ENCODE assay signal across 17 cellular contexts in the genomic region with DNA sequence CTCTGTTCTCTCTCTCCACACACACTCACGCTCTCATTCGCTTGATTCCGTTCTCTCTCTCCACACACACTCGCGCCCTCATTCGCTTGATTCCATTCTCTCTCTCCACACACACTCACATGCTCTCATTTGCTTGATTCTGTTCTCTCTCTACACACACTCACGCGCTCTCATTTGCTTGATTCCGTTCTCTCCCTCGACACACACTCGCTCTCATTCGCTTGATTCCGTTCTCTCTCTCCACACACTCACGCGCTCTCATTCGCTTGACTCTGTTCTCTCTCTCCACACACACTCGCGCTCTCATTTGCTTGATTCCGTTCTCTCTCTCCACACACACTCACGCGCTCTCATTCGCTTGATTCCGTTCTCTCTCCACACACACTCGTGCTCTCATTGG. TPM values are rescaled to one million over a fixed set of nuclear protein-coding genes. Genes with fewer than 3 reads are reported as not detected.
"Had no signal": no experiment of that assay in that cellular context is flagged by ENCODE, and none has a peak within 500 bp of the region (broad histone marks: within the 10 kb centered on the region; RNA-seq: fewer than 3 reads in every experiment).

No MANE protein-coding gene starts in this region.

RNA-seq across cellular contexts. Expression of gene TMPRSS9, which starts 10.2 kb away (rescaled TPM):
- total RNA-seq: activated naive CD4-positive, alpha-beta T cell treated with anti-CD3 and anti-CD28 coated beads for 36 hours; activated naive CD4-positive, alpha-beta T cell treated with anti-CD3 and anti-CD28 coated beads, Interleukin-2, amount 50 U/mL, for 72 hours; activated naive CD8-positive, alpha-beta T cell treated with anti-CD3 and anti-CD28 coated beads for 36 hours; activated T-cell treated with anti-CD3 and anti-CD28 coated beads, Interleukin-2, amount 50 U/mL, for 4 hours; activated T-helper 1 cell treated with anti-CD3 and anti-CD28 coated beads, Interleukin-12 subunit alpha, Interleukin-12 subunit beta, Interleukin-2, Interleukin-4 antibody, amounts not matched to agents 30 ng/mL and 10 ng/mL and 1 ng/mL, durations not matched to agents 14 hours and 24 hours and 36 hours; activated T-helper 17 cell treated with anti-CD3 and anti-CD28 coated beads, Interleukin-2, amount 50 U/mL, for 72 hours; activated T-helper 2 cell treated with anti-CD3 and anti-CD28 coated beads, Interferon-gamma antibody, Interleukin-2, Interleukin-4, amounts not matched to agents 10 μg/mL and 5 μg/mL and 100 μg/mL, durations not matched to agents 14 hours and 24 hours and 36 hours; ascending aorta; body of pancreas; bronchial epithelial cell; cardiac muscle cell; cardiac septum had no signal
- polyA plus RNA-seq: aorta, cardiac muscle cell had no signal

RNA-seq across cellular contexts. Expression of gene LINGO3, which starts 41.9 kb away (rescaled TPM):
- total RNA-seq: activated naive CD4-positive, alpha-beta T cell treated with anti-CD3 and anti-CD28 coated beads for 36 hours; activated T-cell treated with anti-CD3 and anti-CD28 coated beads, Interleukin-2, amount 50 U/mL, for 4 hours; activated T-cell treated with anti-CD3 and anti-CD28 coated beads, Interleukin-2, amount 50 U/mL, for 72 hours; aorta; ascending aorta; astrocyte; body of pancreas; bronchial epithelial cell; cardiac septum; chondrocyte had no signal
- polyA plus RNA-seq: adrenal gland had no signal
